Comparison of ENCODE assay signal across 9 cellular contexts in the genomic region with DNA sequence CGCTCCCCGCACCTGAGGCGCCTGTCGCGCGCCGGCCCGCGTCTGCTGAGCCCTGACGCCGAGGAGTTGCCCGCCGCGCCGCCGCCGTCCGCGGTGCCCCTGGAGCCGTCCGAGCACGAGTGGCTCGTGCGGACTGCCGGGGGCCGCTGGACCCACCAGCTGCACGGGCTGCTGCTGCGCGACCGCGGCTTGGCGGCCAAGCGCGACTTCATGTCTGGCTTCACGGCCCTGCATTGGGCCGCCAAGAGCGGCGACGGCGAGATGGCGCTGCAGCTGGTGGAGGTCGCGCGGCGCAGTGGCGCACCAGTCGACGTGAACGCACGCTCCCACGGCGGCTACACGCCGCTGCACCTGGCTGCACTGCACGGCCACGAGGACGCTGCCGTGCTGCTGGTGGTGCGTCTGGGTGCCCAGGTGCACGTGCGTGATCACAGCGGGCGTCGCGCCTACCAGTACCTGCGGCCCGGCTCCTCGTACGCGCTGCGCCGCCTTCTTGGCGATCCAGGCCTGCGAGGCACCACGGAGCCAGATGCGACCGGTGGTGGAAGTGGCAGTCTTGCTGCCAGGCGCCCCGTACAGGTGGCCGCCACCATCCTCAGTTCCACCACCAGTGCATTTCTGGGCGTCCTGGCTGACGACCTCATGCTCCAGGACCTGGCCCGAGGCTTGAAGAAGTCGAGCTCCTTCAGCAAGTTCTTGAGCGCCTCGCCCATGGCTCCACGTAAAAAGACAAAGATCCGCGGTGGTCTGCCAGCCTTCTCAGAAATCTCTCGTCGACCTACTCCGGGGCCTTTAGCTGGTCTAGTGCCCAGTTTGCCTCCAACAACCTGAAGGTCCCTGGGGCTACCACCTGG. TPM values are rescaled to one million over a fixed set of nuclear protein-coding genes. Genes with fewer than 3 reads are reported as not detected.
A peak's percentile ranks its signal among the peaks of the same experiment; 100 is the strongest.
DNase-seq lines count a peak whose midpoint lies in the region; ATAC-seq and TF ChIP-seq lines count a peak whose summit lies in the region.
"Had no signal": no experiment of that assay in that cellular context is flagged by ENCODE, and none has a peak within 500 bp of the region (broad histone marks: within the 10 kb centered on the region; RNA-seq: fewer than 3 reads in every experiment).

No MANE protein-coding gene starts in this region.

- WGBS in tibial nerve, 2 donors = 79 to 90% methylated on average over 36 to 54 of the region's 92 CpGs

- no peak for DNase-seq in activated naive CD4-positive, alpha-beta T cell treated with anti-CD3 and anti-CD28 coated beads for 36 hours
- DNase-seq in activated naive CD4-positive, alpha-beta T cell (lab: John Stamatoyannopoulos, UW) = no peak
- no peak for DNase-seq in effector memory CD8-positive, alpha-beta T cell
- no peak for DNase-seq in tibial nerve (ENCODE audit: low spot score in 2 of 2)
- no peak for DNase-seq in NCI-H128 (lab: John Stamatoyannopoulos, UW; ENCODE audit: unreplicated experiment)
- DNase-seq in AG20443 (ENCODE audit: low spot score) = no peak
- DNase-seq: activated CD4-positive, alpha-beta T cell treated with anti-CD3 and anti-CD28 coated beads, Interleukin-2, amount 50 U/mL, for 1 hour had no signal

- no peaks in the 10 kb centered on the region for H3K36me3 Mint-ChIP-seq in activated naive CD4-positive, alpha-beta T cell treated with anti-CD3 and anti-CD28 coated beads for 36 hours (ENCODE audit: low read depth)
- no peaks in the 10 kb centered on the region for H3K36me3 Mint-ChIP-seq in effector memory CD8-positive, alpha-beta T cell (ENCODE audit: insufficient read depth)

- peak overlapping the region; percentile 65 for H3K9ac ChIP-seq in mucosa of stomach (ENCODE audit: low read length)

- H3K4me1 Mint-ChIP-seq in activated naive CD4-positive, alpha-beta T cell treated with anti-CD3 and anti-CD28 coated beads for 36 hours (ENCODE audit: low read depth) = peaks cover 13% of the 10 kb centered on the region
- peaks cover 4 to 8% of the 10 kb centered on the region in 2 donors for H3K4me1 Mint-ChIP-seq in effector memory CD8-positive, alpha-beta T cell (ENCODE audit: low read depth in 2 of 2)

- TF ChIP-seq POLR2A in tibial nerve (IDR thresholded peaks at IDR 0.05) = no peak

- H3K4me3 ChIP-seq in mucosa of stomach (ENCODE audit: low read length) (no peak overlapping the region), tibial nerve (peak overlapping the region in 3 of 4 donors; percentile 16 to 49 (median 44))

- H3K4me3 Mint-ChIP-seq in activated naive CD4-positive, alpha-beta T cell treated with anti-CD3 and anti-CD28 coated beads for 36 hours = peak overlapping the region; percentile 34
- H3K4me3 Mint-ChIP-seq in effector memory CD8-positive, alpha-beta T cell = peak overlapping the region; percentile 40 to 66

- intact Hi-C loops in activated naive CD4-positive, alpha-beta T cell treated with anti-CD3 and anti-CD28 coated beads for 36 hours (cut with micrococcal nuclease) = no loop called here

- no peak for TF ChIP-seq CTCF in tibial nerve (IDR thresholded peaks at IDR 0.05)

- H3K27me3 ChIP-seq in mucosa of stomach (ENCODE audit: control insufficient read depth, insufficient read depth, low read length) = peaks cover 6% of the 10 kb centered on the region
- peaks cover 5 to 66% of the 10 kb centered on the region in 2 donors for H3K27me3 ChIP-seq in tibial nerve

- CTCF ChIA-PET in activated naive CD4-positive, alpha-beta T cell treated with anti-CD3 and anti-CD28 coated beads for 36 hours (lab: Charles Lee) = interaction anchor here (0.8 to 1.5 kb wide), 3 partner anchors 52 to 67 kb away, joined by 4 to 5 read pairs (median 4); partner anchors contain the start of gene CCNI2

- no peak overlapping the region for H3K27ac Mint-ChIP-seq in activated naive CD4-positive, alpha-beta T cell treated with anti-CD3 and anti-CD28 coated beads for 36 hours
- H3K27ac Mint-ChIP-seq in effector memory CD8-positive, alpha-beta T cell = no peak overlapping the region

- no peak for TF ChIP-seq EP300 in tibial nerve (IDR thresholded peaks at IDR 0.05)

- peaks cover 38% of the 10 kb centered on the region for H3K27me3 Mint-ChIP-seq in activated naive CD4-positive, alpha-beta T cell treated with anti-CD3 and anti-CD28 coated beads for 36 hours (ENCODE audit: low read depth)
- H3K27me3 Mint-ChIP-seq in effector memory CD8-positive, alpha-beta T cell = peaks cover 30 to 45% of the 10 kb centered on the region in 2 donors

- H3K9me3 Mint-ChIP-seq in activated naive CD4-positive, alpha-beta T cell treated with anti-CD3 and anti-CD28 coated beads for 36 hours = no peaks in the 10 kb centered on the region
- no peaks in the 10 kb centered on the region for H3K9me3 Mint-ChIP-seq in effector memory CD8-positive, alpha-beta T cell

- H3K36me3 ChIP-seq in mucosa of stomach (ENCODE audit: control insufficient read depth, insufficient read depth, low read length) (no peaks in the 10 kb centered on the region), tibial nerve (no peaks in the 10 kb centered on the region)

- H3K27ac ChIP-seq in tibial nerve = peak overlapping the region in 3 of 4 donors; percentile 5 to 82 (median 76)

- H3K9me3 ChIP-seq in mucosa of stomach (ENCODE audit: control insufficient read depth, low read length) (no peaks in the 10 kb centered on the region), tibial nerve (no peaks in the 10 kb centered on the region)

- no peak for ATAC-seq in effector memory CD8-positive, alpha-beta T cell (replicated peaks)
- no peak for ATAC-seq in HG03432 (IDR thresholded peaks at IDR 0.05; ENCODE audit: unreplicated experiment)

- H3K4me1 ChIP-seq in mucosa of stomach (ENCODE audit: control insufficient read depth, insufficient read depth, low read length) (peaks cover 2% of the 10 kb centered on the region), tibial nerve (peaks cover 0 to 23% (median 7%) of the 10 kb centered on the region in 4 donors)

RNA-seq across cellular contexts. Expression of gene SOWAHA, which starts 1.6 kb away (rescaled TPM):
- total RNA-seq in activated naive CD4-positive, alpha-beta T cell treated with anti-CD3 and anti-CD28 coated beads for 36 hours = not detected
- 1 to 10 TPM in 2 of 4 donors, under 1 TPM in 2; 0.44 to 2.9 (median 0.99) TPM for total RNA-seq in tibial nerve

RNA-seq across cellular contexts. Expression of gene SHROOM1, which starts 15.8 kb away (rescaled TPM):
- total RNA-seq in activated naive CD4-positive, alpha-beta T cell treated with anti-CD3 and anti-CD28 coated beads for 36 hours = under 1 TPM; 0.21 to 0.64 TPM
- total RNA-seq in tibial nerve = 10 to 100 TPM; 29.1 to 67.5 (median 38.5) TPM

RNA-seq across cellular contexts. Expression of gene SEPTIN8, which starts 37.6 kb away (rescaled TPM):
- total RNA-seq in activated naive CD4-positive, alpha-beta T cell treated with anti-CD3 and anti-CD28 coated beads for 36 hours = 10 to 100 TPM; 24.9 to 29.2 TPM
- 10 to 100 TPM; 38.5 to 48.3 (median 44.2) TPM for total RNA-seq in tibial nerve

RNA-seq across cellular contexts. Expression of gene GDF9, which starts 51.6 kb away (rescaled TPM):
- total RNA-seq in activated naive CD4-positive, alpha-beta T cell treated with anti-CD3 and anti-CD28 coated beads for 36 hours = 1 to 10 TPM in 1 of 2 experiments, under 1 TPM in 1; 0.64 to 1.2 TPM
- under 1 TPM in 2 of 4 donors, not detected in 2; 0.44 to 0.60 TPM for total RNA-seq in tibial nerve

RNA-seq across cellular contexts. Expression of gene UQCRQ, which starts 51.8 kb away (rescaled TPM):
- 100 to 1,000 TPM; 677 to 784 TPM for total RNA-seq in activated naive CD4-positive, alpha-beta T cell treated with anti-CD3 and anti-CD28 coated beads for 36 hours
- 100 to 1,000 TPM in 3 of 4 donors, 10 to 100 TPM in 1; 69.8 to 143 (median 118) TPM for total RNA-seq in tibial nerve

Comparison
In these comparisons a context has a peak if more than half of its experiments do, and no peak if none do; other contexts are left out.
1. RNA of gene SHROOM1, which starts 15.8 kb away (total RNA-seq): 29.1 to 67.5 TPM in tibial nerve; 0.21 to 0.64 TPM in activated naive CD4-positive, alpha-beta T cell treated with anti-CD3 and anti-CD28 coated beads for 36 hours; every median in the first group is over 10 times any median in the second.